In the genomic region with DNA sequence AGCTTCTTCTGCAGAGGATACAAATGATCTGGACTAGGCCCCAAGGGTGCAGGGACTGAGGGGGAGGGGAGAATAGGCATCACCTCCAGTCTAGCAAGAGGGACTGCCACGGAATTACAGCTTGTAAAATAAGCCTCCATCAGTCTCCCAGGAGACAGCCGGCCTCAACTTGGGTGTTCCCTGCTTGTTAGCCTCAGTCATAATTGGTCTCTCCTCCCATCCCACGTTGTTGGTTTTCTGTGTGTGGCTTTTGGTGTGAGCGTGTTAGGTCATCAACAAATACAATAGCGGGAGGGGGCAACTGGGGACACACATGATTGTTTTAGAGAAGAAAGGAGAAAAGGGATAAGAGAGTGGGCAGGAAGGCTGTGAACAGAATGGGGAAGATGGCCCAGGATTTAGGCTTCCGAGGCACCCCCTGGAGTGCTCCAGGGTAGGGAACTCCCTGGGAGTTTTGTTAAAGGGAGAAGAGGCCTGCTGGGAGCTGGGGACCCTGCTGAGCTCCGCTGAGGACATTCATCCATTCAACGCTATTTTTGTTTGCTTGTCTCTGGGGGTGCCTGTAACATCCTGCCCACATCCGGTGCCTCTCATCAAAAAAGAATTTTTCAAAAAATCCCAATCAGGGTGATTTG, we compare ENCODE assay signal across 1 cellular context.
TF ChIP-seq lines count a peak whose summit lies in the region.

No MANE protein-coding gene starts in this region.

TF ChIP-seq in HepG2, 621 proteins besides CTCF, POLR2A, EP300 and RAD21 (continued from another document and continues in another):
- TF ChIP-seq, protein P1, sequence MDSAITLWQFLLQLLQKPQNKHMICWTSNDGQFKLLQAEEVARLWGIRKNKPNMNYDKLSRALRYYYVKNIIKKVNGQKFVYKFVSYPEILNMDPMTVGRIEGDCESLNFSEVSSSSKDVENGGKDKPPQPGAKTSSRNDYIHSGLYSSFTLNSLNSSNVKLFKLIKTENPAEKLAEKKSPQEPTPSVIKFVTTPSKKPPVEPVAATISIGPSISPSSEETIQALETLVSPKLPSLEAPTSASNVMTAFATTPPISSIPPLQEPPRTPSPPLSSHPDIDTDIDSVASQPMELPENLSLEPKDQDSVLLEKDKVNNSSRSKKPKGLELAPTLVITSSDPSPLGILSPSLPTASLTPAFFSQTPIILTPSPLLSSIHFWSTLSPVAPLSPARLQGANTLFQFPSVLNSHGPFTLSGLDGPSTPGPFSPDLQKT (CRISPR knock-in tag; IDR thresholded peaks at IDR 0.05; ENCODE audit: borderline replicate concordance) = no peak
- 0 out of 2 replicates have a peak, but pooled peaks have one; percentile 43 for TF ChIP-seq PAX8 (CRISPR knock-in tag; IDR thresholded peaks at IDR 0.05; ENCODE audit: borderline replicate concordance)
- TF ChIP-seq, protein P2, sequence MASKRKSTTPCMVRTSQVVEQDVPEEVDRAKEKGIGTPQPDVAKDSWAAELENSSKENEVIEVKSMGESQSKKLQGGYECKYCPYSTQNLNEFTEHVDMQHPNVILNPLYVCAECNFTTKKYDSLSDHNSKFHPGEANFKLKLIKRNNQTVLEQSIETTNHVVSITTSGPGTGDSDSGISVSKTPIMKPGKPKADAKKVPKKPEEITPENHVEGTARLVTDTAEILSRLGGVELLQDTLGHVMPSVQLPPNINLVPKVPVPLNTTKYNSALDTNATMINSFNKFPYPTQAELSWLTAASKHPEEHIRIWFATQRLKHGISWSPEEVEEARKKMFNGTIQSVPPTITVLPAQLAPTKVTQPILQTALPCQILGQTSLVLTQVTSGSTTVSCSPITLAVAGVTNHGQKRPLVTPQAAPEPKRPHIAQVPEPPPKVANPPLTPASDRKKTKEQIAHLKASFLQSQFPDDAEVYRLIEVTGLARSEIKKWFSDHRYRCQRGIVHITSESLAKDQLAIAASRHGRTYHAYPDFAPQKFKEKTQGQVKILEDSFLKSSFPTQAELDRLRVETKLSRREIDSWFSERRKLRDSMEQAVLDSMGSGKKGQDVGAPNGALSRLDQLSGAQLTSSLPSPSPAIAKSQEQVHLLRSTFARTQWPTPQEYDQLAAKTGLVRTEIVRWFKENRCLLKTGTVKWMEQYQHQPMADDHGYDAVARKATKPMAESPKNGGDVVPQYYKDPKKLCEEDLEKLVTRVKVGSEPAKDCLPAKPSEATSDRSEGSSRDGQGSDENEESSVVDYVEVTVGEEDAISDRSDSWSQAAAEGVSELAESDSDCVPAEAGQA (IDR thresholded peaks at IDR 0.05; ENCODE audit: low read depth) = no peak
- TF ChIP-seq, protein P2 (CRISPR knock-in tag; IDR thresholded peaks at IDR 0.05; ENCODE audit: borderline replicate concordance) = no peak
- no peak for TF ChIP-seq NFE2L2 (IDR thresholded peaks at IDR 0.05; ENCODE audit: low read length)
- TF ChIP-seq MYNN (CRISPR knock-in tag; IDR thresholded peaks at IDR 0.05; ENCODE audit: low read depth) = no peak
- no peak for TF ChIP-seq AGO2 (optimal IDR thresholded peaks at IDR 0.05; ENCODE audit: low read depth, low read length)
- TF ChIP-seq ZNF510 (CRISPR knock-in tag; IDR thresholded peaks at IDR 0.05; ENCODE audit: low read depth) = 0 out of 2 replicates have a peak, but pooled peaks have one; percentile 70
- TF ChIP-seq, protein P3, sequence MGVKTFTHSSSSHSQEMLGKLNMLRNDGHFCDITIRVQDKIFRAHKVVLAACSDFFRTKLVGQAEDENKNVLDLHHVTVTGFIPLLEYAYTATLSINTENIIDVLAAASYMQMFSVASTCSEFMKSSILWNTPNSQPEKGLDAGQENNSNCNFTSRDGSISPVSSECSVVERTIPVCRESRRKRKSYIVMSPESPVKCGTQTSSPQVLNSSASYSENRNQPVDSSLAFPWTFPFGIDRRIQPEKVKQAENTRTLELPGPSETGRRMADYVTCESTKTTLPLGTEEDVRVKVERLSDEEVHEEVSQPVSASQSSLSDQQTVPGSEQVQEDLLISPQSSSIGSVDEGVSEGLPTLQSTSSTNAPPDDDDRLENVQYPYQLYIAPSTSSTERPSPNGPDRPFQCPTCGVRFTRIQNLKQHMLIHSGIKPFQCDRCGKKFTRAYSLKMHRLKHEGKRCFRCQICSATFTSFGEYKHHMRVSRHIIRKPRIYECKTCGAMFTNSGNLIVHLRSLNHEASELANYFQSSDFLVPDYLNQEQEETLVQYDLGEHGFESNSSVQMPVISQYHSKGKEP (CRISPR knock-in tag; IDR thresholded peaks at IDR 0.05) = no peak
- no peak for TF ChIP-seq MAFK (conservative IDR thresholded peaks at IDR 0.05 in 1 of 2, IDR thresholded peaks at IDR 0.05 in 1 of 2; ENCODE audit: low read length in 2 of 2)
- no peak for TF ChIP-seq ZSCAN25 (CRISPR knock-in tag; IDR thresholded peaks at IDR 0.05)
- TF ChIP-seq ZNF772 (CRISPR knock-in tag; IDR thresholded peaks at IDR 0.05) = 0 out of 2 replicates have a peak, but pooled peaks have one; percentile 2
- TF ChIP-seq RELA (CRISPR knock-in tag; IDR thresholded peaks at IDR 0.05) = no peak
- TF ChIP-seq KLF11 (CRISPR knock-in tag; IDR thresholded peaks at IDR 0.05) = 0 out of 2 replicates have a peak, but pooled peaks have one; percentile 26
- no peak for TF ChIP-seq HNRNPL (IDR thresholded peaks at IDR 0.05; ENCODE audit: low read depth, low read length)
- TF ChIP-seq, protein P4, sequence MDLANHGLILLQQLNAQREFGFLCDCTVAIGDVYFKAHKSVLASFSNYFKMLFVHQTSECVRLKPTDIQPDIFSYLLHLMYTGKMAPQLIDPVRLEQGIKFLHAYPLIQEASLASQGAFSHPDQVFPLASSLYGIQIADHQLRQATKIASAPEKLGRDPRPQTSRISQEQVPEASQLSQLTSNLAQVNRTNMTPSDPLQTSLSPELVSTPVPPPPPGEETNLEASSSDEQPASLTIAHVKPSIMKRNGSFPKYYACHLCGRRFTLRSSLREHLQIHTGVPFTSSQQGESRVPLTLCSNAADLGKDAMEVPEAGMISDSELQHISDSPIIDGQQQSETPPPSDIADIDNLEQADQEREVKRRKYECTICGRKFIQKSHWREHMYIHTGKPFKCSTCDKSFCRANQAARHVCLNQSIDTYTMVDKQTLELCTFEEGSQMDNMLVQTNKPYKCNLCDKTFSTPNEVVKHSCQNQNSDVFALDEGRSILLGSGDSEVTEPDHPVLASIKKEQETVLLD (CRISPR knock-in tag; IDR thresholded peaks at IDR 0.05; ENCODE audit: low read depth) = no peak
- TF ChIP-seq ZNF33B (CRISPR knock-in tag; IDR thresholded peaks at IDR 0.05) = 0 out of 2 replicates have a peak, but pooled peaks have one; percentile 27
- no peak for TF ChIP-seq ZNF383 (CRISPR knock-in tag; IDR thresholded peaks at IDR 0.05; ENCODE audit: borderline replicate concordance)
- TF ChIP-seq ZSCAN30 (CRISPR knock-in tag; IDR thresholded peaks at IDR 0.05) = no peak
- TF ChIP-seq ASH2L (IDR thresholded peaks at IDR 0.05; ENCODE audit: insufficient read length, low read depth, low read length) = no peak
- peak; percentile 80; the same call in 1 of the 2 replicates for TF ChIP-seq GLI4 (CRISPR knock-in tag; IDR thresholded peaks at IDR 0.05; ENCODE audit: borderline replicate concordance)
- TF ChIP-seq ZEB1 (IDR thresholded peaks at IDR 0.05; ENCODE audit: insufficient replicate concordance, low read depth) = no peak
- no peak for TF ChIP-seq KDM2A (CRISPR knock-in tag; IDR thresholded peaks at IDR 0.05; ENCODE audit: borderline replicate concordance, low read depth)
- TF ChIP-seq, protein P5, sequence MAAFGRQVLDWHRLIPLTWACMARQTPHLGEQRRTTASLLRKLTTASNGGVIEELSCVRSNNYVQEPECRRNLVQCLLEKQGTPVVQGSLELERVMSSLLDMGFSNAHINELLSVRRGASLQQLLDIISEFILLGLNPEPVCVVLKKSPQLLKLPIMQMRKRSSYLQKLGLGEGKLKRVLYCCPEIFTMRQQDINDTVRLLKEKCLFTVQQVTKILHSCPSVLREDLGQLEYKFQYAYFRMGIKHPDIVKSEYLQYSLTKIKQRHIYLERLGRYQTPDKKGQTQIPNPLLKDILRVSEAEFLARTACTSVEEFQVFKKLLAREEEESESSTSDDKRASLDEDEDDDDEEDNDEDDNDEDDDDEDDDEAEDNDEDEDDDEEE (CRISPR knock-in tag; IDR thresholded peaks at IDR 0.05) = no peak
- no peak for TF ChIP-seq FLYWCH1 (CRISPR knock-in tag; IDR thresholded peaks at IDR 0.05)
- TF ChIP-seq, protein P6, sequence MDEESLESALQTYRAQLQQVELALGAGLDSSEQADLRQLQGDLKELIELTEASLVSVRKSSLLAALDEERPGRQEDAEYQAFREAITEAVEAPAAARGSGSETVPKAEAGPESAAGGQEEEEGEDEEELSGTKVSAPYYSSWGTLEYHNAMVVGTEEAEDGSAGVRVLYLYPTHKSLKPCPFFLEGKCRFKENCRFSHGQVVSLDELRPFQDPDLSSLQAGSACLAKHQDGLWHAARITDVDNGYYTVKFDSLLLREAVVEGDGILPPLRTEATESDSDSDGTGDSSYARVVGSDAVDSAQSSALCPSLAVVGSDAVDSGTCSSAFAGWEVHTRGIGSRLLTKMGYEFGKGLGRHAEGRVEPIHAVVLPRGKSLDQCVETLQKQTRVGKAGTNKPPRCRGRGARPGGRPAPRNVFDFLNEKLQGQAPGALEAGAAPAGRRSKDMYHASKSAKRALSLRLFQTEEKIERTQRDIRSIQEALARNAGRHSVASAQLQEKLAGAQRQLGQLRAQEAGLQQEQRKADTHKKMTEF (CRISPR knock-in tag; IDR thresholded peaks at IDR 0.05) = no peak
- TF ChIP-seq ATF1 (CRISPR knock-in tag; IDR thresholded peaks at IDR 0.05) = no peak
- no peak for TF ChIP-seq ZSCAN29 (CRISPR knock-in tag; conservative IDR thresholded peaks at IDR 0.05)
- TF ChIP-seq, protein P7, sequence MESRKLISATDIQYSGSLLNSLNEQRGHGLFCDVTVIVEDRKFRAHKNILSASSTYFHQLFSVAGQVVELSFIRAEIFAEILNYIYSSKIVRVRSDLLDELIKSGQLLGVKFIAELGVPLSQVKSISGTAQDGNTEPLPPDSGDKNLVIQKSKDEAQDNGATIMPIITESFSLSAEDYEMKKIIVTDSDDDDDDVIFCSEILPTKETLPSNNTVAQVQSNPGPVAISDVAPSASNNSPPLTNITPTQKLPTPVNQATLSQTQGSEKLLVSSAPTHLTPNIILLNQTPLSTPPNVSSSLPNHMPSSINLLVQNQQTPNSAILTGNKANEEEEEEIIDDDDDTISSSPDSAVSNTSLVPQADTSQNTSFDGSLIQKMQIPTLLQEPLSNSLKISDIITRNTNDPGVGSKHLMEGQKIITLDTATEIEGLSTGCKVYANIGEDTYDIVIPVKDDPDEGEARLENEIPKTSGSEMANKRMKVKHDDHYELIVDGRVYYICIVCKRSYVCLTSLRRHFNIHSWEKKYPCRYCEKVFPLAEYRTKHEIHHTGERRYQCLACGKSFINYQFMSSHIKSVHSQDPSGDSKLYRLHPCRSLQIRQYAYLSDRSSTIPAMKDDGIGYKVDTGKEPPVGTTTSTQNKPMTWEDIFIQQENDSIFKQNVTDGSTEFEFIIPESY (CRISPR knock-in tag; IDR thresholded peaks at IDR 0.05) = peak; percentile 69
- TF ChIP-seq, protein P8, sequence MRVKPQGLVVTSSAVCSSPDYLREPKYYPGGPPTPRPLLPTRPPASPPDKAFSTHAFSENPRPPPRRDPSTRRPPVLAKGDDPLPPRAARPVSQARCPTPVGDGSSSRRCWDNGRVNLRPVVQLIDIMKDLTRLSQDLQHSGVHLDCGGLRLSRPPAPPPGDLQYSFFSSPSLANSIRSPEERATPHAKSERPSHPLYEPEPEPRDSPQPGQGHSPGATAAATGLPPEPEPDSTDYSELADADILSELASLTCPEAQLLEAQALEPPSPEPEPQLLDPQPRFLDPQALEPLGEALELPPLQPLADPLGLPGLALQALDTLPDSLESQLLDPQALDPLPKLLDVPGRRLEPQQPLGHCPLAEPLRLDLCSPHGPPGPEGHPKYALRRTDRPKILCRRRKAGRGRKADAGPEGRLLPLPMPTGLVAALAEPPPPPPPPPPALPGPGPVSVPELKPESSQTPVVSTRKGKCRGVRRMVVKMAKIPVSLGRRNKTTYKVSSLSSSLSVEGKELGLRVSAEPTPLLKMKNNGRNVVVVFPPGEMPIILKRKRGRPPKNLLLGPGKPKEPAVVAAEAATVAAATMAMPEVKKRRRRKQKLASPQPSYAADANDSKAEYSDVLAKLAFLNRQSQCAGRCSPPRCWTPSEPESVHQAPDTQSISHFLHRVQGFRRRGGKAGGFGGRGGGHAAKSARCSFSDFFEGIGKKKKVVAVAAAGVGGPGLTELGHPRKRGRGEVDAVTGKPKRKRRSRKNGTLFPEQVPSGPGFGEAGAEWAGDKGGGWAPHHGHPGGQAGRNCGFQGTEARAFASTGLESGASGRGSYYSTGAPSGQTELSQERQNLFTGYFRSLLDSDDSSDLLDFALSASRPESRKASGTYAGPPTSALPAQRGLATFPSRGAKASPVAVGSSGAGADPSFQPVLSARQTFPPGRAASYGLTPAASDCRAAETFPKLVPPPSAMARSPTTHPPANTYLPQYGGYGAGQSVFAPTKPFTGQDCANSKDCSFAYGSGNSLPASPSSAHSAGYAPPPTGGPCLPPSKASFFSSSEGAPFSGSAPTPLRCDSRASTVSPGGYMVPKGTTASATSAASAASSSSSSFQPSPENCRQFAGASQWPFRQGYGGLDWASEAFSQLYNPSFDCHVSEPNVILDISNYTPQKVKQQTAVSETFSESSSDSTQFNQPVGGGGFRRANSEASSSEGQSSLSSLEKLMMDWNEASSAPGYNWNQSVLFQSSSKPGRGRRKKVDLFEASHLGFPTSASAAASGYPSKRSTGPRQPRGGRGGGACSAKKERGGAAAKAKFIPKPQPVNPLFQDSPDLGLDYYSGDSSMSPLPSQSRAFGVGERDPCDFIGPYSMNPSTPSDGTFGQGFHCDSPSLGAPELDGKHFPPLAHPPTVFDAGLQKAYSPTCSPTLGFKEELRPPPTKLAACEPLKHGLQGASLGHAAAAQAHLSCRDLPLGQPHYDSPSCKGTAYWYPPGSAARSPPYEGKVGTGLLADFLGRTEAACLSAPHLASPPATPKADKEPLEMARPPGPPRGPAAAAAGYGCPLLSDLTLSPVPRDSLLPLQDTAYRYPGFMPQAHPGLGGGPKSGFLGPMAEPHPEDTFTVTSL (CRISPR knock-in tag; IDR thresholded peaks at IDR 0.05; ENCODE audit: borderline replicate concordance) = no peak
- no peak for TF ChIP-seq FIP1L1 (IDR thresholded peaks at IDR 0.05; ENCODE audit: borderline replicate concordance, insufficient read depth, low read depth, low read length)
- TF ChIP-seq CENPX (CRISPR knock-in tag; IDR thresholded peaks at IDR 0.05) = no peak
- TF ChIP-seq, protein P9, sequence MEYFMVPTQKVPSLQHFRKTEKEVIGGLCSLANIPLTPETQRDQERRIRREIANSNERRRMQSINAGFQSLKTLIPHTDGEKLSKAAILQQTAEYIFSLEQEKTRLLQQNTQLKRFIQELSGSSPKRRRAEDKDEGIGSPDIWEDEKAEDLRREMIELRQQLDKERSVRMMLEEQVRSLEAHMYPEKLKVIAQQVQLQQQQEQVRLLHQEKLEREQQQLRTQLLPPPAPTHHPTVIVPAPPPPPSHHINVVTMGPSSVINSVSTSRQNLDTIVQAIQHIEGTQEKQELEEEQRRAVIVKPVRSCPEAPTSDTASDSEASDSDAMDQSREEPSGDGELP (IDR thresholded peaks at IDR 0.05; ENCODE audit: borderline replicate concordance, low read depth) = no peak
